In genomic region chr7:99831595-99831994, GRCh38 we compare ENCODE assay signal across 1 cellular context.
TF ChIP-seq lines count a peak whose summit lies in the region.

No MANE protein-coding gene starts in this region.

TF ChIP-seq in K562, 482 proteins besides CTCF, POLR2A, EP300 and RAD21 (continued from another document):
- TF ChIP-seq CHD7 (IDR thresholded peaks at IDR 0.05; ENCODE audit: low read depth, low read length) (no peak), NRF1 (conservative IDR thresholded peaks at IDR 0.05 in 1 of 2, IDR thresholded peaks at IDR 0.05 in 1 of 2) (no peak), GTF2A2 (tag; IDR thresholded peaks at IDR 0.05) (no peak), SRSF9 (IDR thresholded peaks at IDR 0.05; ENCODE audit: borderline replicate concordance, low read depth, low read length) (no peak), NFE2 (IDR thresholded peaks at IDR 0.05; ENCODE audit: low read depth) (peak; percentile 95), ZNF584 (CRISPR knock-in tag; IDR thresholded peaks at IDR 0.05; ENCODE audit: low read depth) (no peak), ZKSCAN1 (IDR thresholded peaks at IDR 0.05; ENCODE audit: low read depth, low read length) (no peak), CBFB (CRISPR knock-in tag; IDR thresholded peaks at IDR 0.05) (no peak), DDX20 (tag; IDR thresholded peaks at IDR 0.05; ENCODE audit: low read depth) (no peak), HDAC1 (IDR thresholded peaks at IDR 0.05) (peak in 1 of 2 experiments; percentile 52; a peak in 1 of 4 replicates), HNRNPL (IDR thresholded peaks at IDR 0.05; ENCODE audit: low read depth, low read length) (no peak), NR2C2 (CRISPR knock-in tag; IDR thresholded peaks at IDR 0.05) (no peak), NR2C2 (tag; IDR thresholded peaks at IDR 0.05) (no peak), HOXB6 (CRISPR knock-in tag; IDR thresholded peaks at IDR 0.05; ENCODE audit: borderline replicate concordance) (no peak), TCF3 (CRISPR knock-in tag; IDR thresholded peaks at IDR 0.05) (peak; percentile 40; the same call in 1 of the 2 replicates)
